In the genomic region with DNA sequence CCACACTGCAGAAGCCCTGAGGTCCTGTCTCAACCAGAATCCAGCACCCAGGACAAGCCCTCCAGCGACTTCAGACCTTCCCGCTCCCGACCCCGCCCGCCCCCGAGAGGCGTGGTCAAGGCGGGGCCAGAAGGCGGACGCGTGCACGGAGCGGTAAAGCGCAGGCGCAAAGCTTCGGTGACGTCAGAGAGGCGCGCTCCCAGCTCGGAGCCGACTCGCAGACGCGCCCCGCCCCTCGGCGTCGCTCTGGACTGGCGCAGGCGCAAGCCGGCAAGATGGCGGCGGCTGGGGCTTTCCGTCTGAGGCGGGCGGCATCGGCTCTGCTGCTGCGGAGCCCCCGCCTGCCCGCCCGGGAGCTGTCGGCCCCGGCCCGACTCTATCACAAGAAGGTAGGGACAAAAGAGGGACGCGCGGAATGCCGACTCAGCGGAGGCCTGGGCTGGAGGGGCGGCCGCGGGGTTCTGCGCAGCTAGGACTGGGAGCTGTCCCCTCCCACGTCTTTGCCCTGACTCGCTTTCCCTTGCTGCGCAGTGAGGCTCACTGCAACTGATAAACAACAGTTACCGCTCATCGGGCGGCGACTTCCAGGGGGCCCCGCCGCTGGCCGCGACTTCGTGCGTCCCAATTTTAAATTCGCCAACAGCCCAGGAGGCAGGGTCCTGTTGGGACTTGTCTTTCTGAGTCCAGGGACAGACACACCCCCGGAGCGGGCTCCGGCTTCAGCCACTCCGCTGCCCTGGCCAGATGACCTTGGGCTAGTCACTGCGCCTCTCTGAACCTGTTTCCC, we compare ENCODE assay signal across 1 cellular context.
TF ChIP-seq lines count a peak whose summit lies in the region.

Gene ISCU (plus strand): TSS at position 249 of the 787 bp plus-strand sequence. CDS start 27 bp downstream, at position 276.

TF ChIP-seq in H1, 55 proteins besides CTCF, POLR2A, EP300 and RAD21:
- TF ChIP-seq SAP30 (IDR thresholded peaks at IDR 0.05; ENCODE audit: insufficient read depth, insufficient replicate concordance, low read length) (peak; percentile 51), RFX5 (IDR thresholded peaks at IDR 0.05; ENCODE audit: borderline replicate concordance, low read depth, low read length) (no peak), BRCA1 (IDR thresholded peaks at IDR 0.05; ENCODE audit: low read depth, low read length) (no peak), SUZ12 (IDR thresholded peaks at IDR 0.05; ENCODE audit: low read length) (no peak), CHD2 (IDR thresholded peaks at IDR 0.05; ENCODE audit: low read length) (no peak), POLR2AphosphoS5 (IDR thresholded peaks at IDR 0.05; ENCODE audit: low read depth, low read length) (no peak; the same call in 1 of the 2 replicates), CBX8 (IDR thresholded peaks at IDR 0.05; ENCODE audit: borderline replicate concordance, low read depth, low read length) (no peak), NRF1 (IDR thresholded peaks at IDR 0.05; ENCODE audit: low read depth, low read length) (peak; percentile 56), EGR1 (IDR thresholded peaks at IDR 0.05; ENCODE audit: borderline replicate concordance, low read depth, low read length) (no peak), SP1 (IDR thresholded peaks at IDR 0.05; ENCODE audit: low read depth, low read length) (no peak), JUN (IDR thresholded peaks at IDR 0.05; ENCODE audit: low read depth, low read length) (no peak), SP4 (IDR thresholded peaks at IDR 0.05; ENCODE audit: low read length) (no peak; the same call in 1 of the 2 replicates), ATF3 (IDR thresholded peaks at IDR 0.05; ENCODE audit: insufficient read depth, low read depth, low read length) (peak; percentile 71), USF2 (IDR thresholded peaks at IDR 0.05; ENCODE audit: low read length) (no peak), ZNF274 (IDR thresholded peaks at IDR 0.05; ENCODE audit: borderline replicate concordance, extremely low read depth, low read length) (no peak), MAFK (IDR thresholded peaks at IDR 0.05; ENCODE audit: low read depth, low read length) (no peak), SRF (IDR thresholded peaks at IDR 0.05; ENCODE audit: low read depth, low read length) (peak; percentile 56), CHD7 (IDR thresholded peaks at IDR 0.05; ENCODE audit: insufficient replicate concordance, low read length) (no peak), CBX5 (IDR thresholded peaks at IDR 0.05; ENCODE audit: low read depth, low read length) (no peak), TEAD4 (IDR thresholded peaks at IDR 0.05; ENCODE audit: low read depth, low read length) (no peak), CHD1 (IDR thresholded peaks at IDR 0.05; ENCODE audit: low read depth, low read length) (no peak), BACH1 (IDR thresholded peaks at IDR 0.05; ENCODE audit: low read length) (no peak), TAF7 (optimal IDR thresholded peaks at IDR 0.05; ENCODE audit: borderline replicate concordance, low read depth, low read length) (no peak), RXRA (IDR thresholded peaks at IDR 0.05; ENCODE audit: insufficient read depth, low read depth, low read length) (no peak), JUND (IDR thresholded peaks at IDR 0.05; ENCODE audit: low read length) (peak; percentile 46; the same call in 1 of the 2 replicates), PHF8 (conservative IDR thresholded peaks at IDR 0.05; ENCODE audit: low read depth, low read length) (peak; percentile 100), KDM4A (IDR thresholded peaks at IDR 0.05; ENCODE audit: low read depth, low read length, severe bottlenecking) (peak; percentile 92), HDAC2 (IDR thresholded peaks at IDR 0.05; ENCODE audit: borderline replicate concordance in 1 of 2, low read depth in 2 of 2, low read length in 2 of 2) (peak in 1 of 2 experiments; percentile 26; a peak in 1 of 4 replicates), GTF2F1 (IDR thresholded peaks at IDR 0.05; ENCODE audit: borderline replicate concordance, low read depth, low read length) (no peak), EZH2 (IDR thresholded peaks at IDR 0.05; ENCODE audit: low read depth, low read length, severe bottlenecking) (no peak), FOSL1 (IDR thresholded peaks at IDR 0.05; ENCODE audit: insufficient read depth, low read depth, low read length) (no peak), SIRT6 (IDR thresholded peaks at IDR 0.05; ENCODE audit: low read length) (no peak), KDM1A (IDR thresholded peaks at IDR 0.05; ENCODE audit: borderline replicate concordance, low read length) (no peak), E2F6 (IDR thresholded peaks at IDR 0.05) (0 out of 2 replicates have a peak, but pooled peaks have one; percentile 33), TCF12 (IDR thresholded peaks at IDR 0.05; ENCODE audit: low read depth, low read length) (no peak), BCL11A (IDR thresholded peaks at IDR 0.05; ENCODE audit: low read depth in 2 of 2, low read length in 2 of 2) (no peak), SIX5 (IDR thresholded peaks at IDR 0.05; ENCODE audit: low read depth, low read length) (no peak), YY1 (IDR thresholded peaks at IDR 0.05; ENCODE audit: low read depth, low read length) (peak; percentile 96), TBP (IDR thresholded peaks at IDR 0.05; ENCODE audit: low read depth, low read length) (peak; percentile 60), HDAC6 (IDR thresholded peaks at IDR 0.05; ENCODE audit: low read depth, low read length) (no peak), CEBPB (IDR thresholded peaks at IDR 0.05; ENCODE audit: low read depth, low read length) (no peak), RNF2 (IDR thresholded peaks at IDR 0.05; ENCODE audit: borderline replicate concordance, low read depth, low read length, missing control alignments, poor library complexity, severe bottlenecking) (no peak), GABPA (IDR thresholded peaks at IDR 0.05; ENCODE audit: borderline replicate concordance, insufficient read depth, low read length) (no peak), ASH2L (IDR thresholded peaks at IDR 0.05; ENCODE audit: low read length) (peak; percentile 58), CREB1 (IDR thresholded peaks at IDR 0.05) (peak; percentile 97), KDM5A (IDR thresholded peaks at IDR 0.05; ENCODE audit: low read length) (peak; percentile 93), NANOG (IDR thresholded peaks at IDR 0.05; ENCODE audit: insufficient read depth, low read depth, low read length, poor library complexity, severe bottlenecking) (no peak), POU5F1 (IDR thresholded peaks at IDR 0.05; ENCODE audit: low read depth, low read length) (no peak), TAF1 (IDR thresholded peaks at IDR 0.05; ENCODE audit: low read depth, low read length) (peak; percentile 81), ATF2 (IDR thresholded peaks at IDR 0.05; ENCODE audit: low read length) (no peak), SIN3A (conservative IDR thresholded peaks at IDR 0.05 in 1 of 2, IDR thresholded peaks at IDR 0.05 in 1 of 2; ENCODE audit: low read depth in 1 of 2, low read length in 2 of 2) (peak in 1 of 2 experiments; percentile 32; a peak in 1 of 4 replicates), RBBP5 (IDR thresholded peaks at IDR 0.05; ENCODE audit: borderline replicate concordance, low read depth, low read length) (peak; percentile 96), SP2 (IDR thresholded peaks at IDR 0.05; ENCODE audit: low read length) (no peak), CTBP2 (IDR thresholded peaks at IDR 0.05; ENCODE audit: borderline replicate concordance, insufficient read depth, insufficient read length, low read length) (no peak)
- TF ChIP-seq, protein P1, sequence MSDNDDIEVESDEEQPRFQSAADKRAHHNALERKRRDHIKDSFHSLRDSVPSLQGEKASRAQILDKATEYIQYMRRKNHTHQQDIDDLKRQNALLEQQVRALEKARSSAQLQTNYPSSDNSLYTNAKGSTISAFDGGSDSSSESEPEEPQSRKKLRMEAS (IDR thresholded peaks at IDR 0.05), result peak; percentile 68
TF ChIP-seq in H1: peak in this region for 18.
